8 cellular contexts compared by ENCODE assay signal in the genomic region with DNA sequence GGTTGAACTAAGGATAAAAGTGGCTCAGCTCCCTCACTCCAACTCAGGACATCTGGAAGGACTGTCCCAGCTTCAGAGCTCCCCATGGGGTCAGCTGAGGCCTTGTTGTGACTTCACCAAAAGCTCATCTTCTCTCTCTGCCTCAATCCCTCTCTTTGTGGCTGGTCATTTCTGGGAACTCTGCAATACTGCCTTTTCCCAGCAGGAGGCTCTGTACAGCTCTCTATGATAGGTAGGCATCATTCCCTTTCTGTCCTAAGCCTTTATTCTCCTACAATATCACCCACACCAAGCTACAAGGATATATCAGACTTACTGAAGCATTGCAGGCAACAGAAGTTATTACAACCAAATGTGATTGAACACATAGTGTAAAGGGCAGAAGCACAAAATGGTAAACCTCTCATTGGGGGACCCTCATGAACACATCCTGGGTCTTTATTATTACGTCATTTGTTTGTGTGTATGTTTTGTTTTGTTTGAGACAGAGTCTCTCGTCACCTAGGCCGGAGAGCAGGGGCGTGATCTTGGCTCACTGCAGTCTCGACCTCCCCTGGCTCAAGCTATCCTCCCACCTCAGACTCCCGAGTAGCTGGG.
DNase-seq lines count a peak whose midpoint lies in the region; ATAC-seq and TF ChIP-seq lines count a peak whose summit lies in the region.

No MANE protein-coding gene starts in this region.

- peak; percentile 58 for ATAC-seq in HG02798 (IDR thresholded peaks at IDR 0.05; ENCODE audit: poor library complexity, unreplicated experiment)
- ATAC-seq in RWPE2 (ENCODE audit: low read depth) = no peak

- no peaks in the 10 kb centered on the region for H3K4me1 ChIP-seq in RWPE2 (ENCODE audit: insufficient read depth, poor library complexity, severe bottlenecking)

- peak; percentile 15 to 23 for DNase-seq in stimulated activated CD4-positive, alpha-beta T cell treated with anti-CD3 and anti-CD28 coated beads, Interleukin-2, amount 100 ng/mL, for 48 hours
- DNase-seq in stimulated activated CD4-positive, alpha-beta T cell treated with anti-CD3 and anti-CD28 coated beads, Interleukin-1b, Interleukin-23, amount 100 ng/mL, for 48 hours = no peak
- DNase-seq in RWPE2 (ENCODE audit: low spot score) (no peak), iPS-NIHi7 (ENCODE audit: extremely low spot score) (peak; percentile 58), nucleus accumbens (lab: John Stamatoyannopoulos, UW) (no peak), activated gamma-delta T cell (lab: John Stamatoyannopoulos, UW) (no peak)
- DNase-seq in activated CD4-positive, CD25-positive, alpha-beta regulatory T cell (lab: John Stamatoyannopoulos, UW) = no peak

- H3K27ac ChIP-seq in RWPE2 (ENCODE audit: poor library complexity, severe bottlenecking) = no peak overlapping the region

- no peaks in the 10 kb centered on the region for H3K27me3 ChIP-seq in RWPE2 (ENCODE audit: insufficient read depth, poor library complexity, severe bottlenecking)

- H3K36me3 ChIP-seq in RWPE2 (ENCODE audit: low read depth) = no peaks in the 10 kb centered on the region

- TF ChIP-seq CTCF in RWPE2 (IDR thresholded peaks at IDR 0.05; ENCODE audit: poor library complexity, severe bottlenecking) = peak; percentile 34

- no peaks in the 10 kb centered on the region for H3K9me3 ChIP-seq in RWPE2 (ENCODE audit: severe bottlenecking)

- H3K4me3 ChIP-seq in RWPE2 (ENCODE audit: severe bottlenecking) = no peak overlapping the region

Comparison
In these comparisons a context has a peak if more than half of its experiments do, and no peak if none do; other contexts are left out.
1. DNase-seq: peak in stimulated activated CD4-positive, alpha-beta T cell treated with anti-CD3 and anti-CD28 coated beads, Interleukin-2, amount 100 ng/mL, for 48 hours (2 of 2) and iPS-NIHi7 (single experiment); none in stimulated activated CD4-positive, alpha-beta T cell treated with anti-CD3 and anti-CD28 coated beads, Interleukin-1b, Interleukin-23, amount 100 ng/mL, for 48 hours (single experiment), RWPE2 (single experiment), nucleus accumbens (0 of 56), activated CD4-positive, CD25-positive, alpha-beta regulatory T cell (0 of 4) and activated gamma-delta T cell (single experiment).